Comparison of ENCODE assay signal across 10 cellular contexts in genomic region chr2:173401716-173402326, GRCh38. TPM values are rescaled to one million over a fixed set of nuclear protein-coding genes. Genes with fewer than 3 reads are reported as not detected.
DNase-seq lines count a peak whose midpoint lies in the region; ATAC-seq and TF ChIP-seq lines count a peak whose summit lies in the region.
"Had no signal": no experiment of that assay in that cellular context is flagged by ENCODE, and none has a peak within 500 bp of the region (broad histone marks: within the 10 kb centered on the region; RNA-seq: fewer than 3 reads in every experiment).

No MANE protein-coding gene starts in this region.

- H3K36me3 ChIP-seq in RWPE2 (ENCODE audit: low read depth) (no peaks in the 10 kb centered on the region), heart left ventricle (no peaks in the 10 kb centered on the region), subcutaneous abdominal adipose tissue (ENCODE audit: control insufficient read depth in 5 of 5, insufficient read depth in 5 of 5, low read length in 5 of 5) (no peaks in the 10 kb centered on the region)

- H3K4me1 ChIP-seq in RWPE2 (ENCODE audit: insufficient read depth, poor library complexity, severe bottlenecking) (no peaks in the 10 kb centered on the region), heart left ventricle (peaks cover 0 to 13% (median 0%) of the 10 kb centered on the region in 12 donors), subcutaneous abdominal adipose tissue (ENCODE audit: control insufficient read depth in 5 of 5, insufficient read depth in 5 of 5, low read length in 5 of 5) (peaks cover 0 to 8% (median 6%) of the 10 kb centered on the region in 5 donors)

- no peak overlapping the region for H3K27ac Mint-ChIP-seq in stimulated activated naive CD8-positive, alpha-beta T cell treated with anti-CD3 and anti-CD28 coated beads, Interleukin-15, amount 100 ng/mL, for 72 hours
- H3K27ac Mint-ChIP-seq in activated CD8-positive, alpha-beta memory T cell treated with anti-CD3 and anti-CD28 coated beads, Interleukin-2, amount 10 ng/mL, durations not matched to agents 7 days and 5 days, result no peak overlapping the region
- H3K27ac Mint-ChIP-seq: natural killer cell treated with Interleukin-12 subunit alpha and Interleukin-12 subunit beta and Interleukin-15 and Interleukin-18, amount 100 ng/mL, for 72 hours had no signal

- no peak for TF ChIP-seq POLR2A in heart left ventricle (IDR thresholded peaks at IDR 0.05)

- H3K27ac ChIP-seq in RWPE2 (ENCODE audit: poor library complexity, severe bottlenecking) (no peak overlapping the region), heart left ventricle (no peak overlapping the region), subcutaneous abdominal adipose tissue (ENCODE audit: low read depth, low read length) (no peak overlapping the region)
- H3K27ac ChIP-seq: 22Rv1 had no signal

- H3K4me3 ChIP-seq in RWPE2 (ENCODE audit: severe bottlenecking) (no peak overlapping the region), heart left ventricle (peak overlapping the region in 9 of 12 donors; percentile 21 to 41 (median 31)), subcutaneous abdominal adipose tissue (ENCODE audit: low read depth in 1 of 5, low read length in 5 of 5) (peak overlapping the region in 3 of 5 donors; percentile 13 to 36 (median 14))

- H3K4me3 Mint-ChIP-seq in stimulated activated naive CD8-positive, alpha-beta T cell treated with anti-CD3 and anti-CD28 coated beads, Interleukin-15, amount 100 ng/mL, for 72 hours, result no peak overlapping the region
- H3K4me3 Mint-ChIP-seq in activated CD8-positive, alpha-beta memory T cell treated with anti-CD3 and anti-CD28 coated beads, Interleukin-2, amount 10 ng/mL, durations not matched to agents 7 days and 5 days, result no peak overlapping the region
- H3K4me3 Mint-ChIP-seq: natural killer cell treated with Interleukin-12 subunit alpha and Interleukin-12 subunit beta and Interleukin-15 and Interleukin-18, amount 100 ng/mL, for 72 hours had no signal

- no peaks in the 10 kb centered on the region for H3K27me3 ChIP-seq in RWPE2 (ENCODE audit: insufficient read depth, poor library complexity, severe bottlenecking)
- H3K27me3 ChIP-seq in heart left ventricle, result peaks cover 0 to 57% (median 8%) of the 10 kb centered on the region in 9 donors
- peaks cover 14 to 55% (median 19%) of the 10 kb centered on the region in 5 donors for H3K27me3 ChIP-seq in subcutaneous abdominal adipose tissue (ENCODE audit: control insufficient read depth in 5 of 5, insufficient read depth in 4 of 5, low read length in 5 of 5)

- H3K9me3 ChIP-seq in RWPE2 (ENCODE audit: severe bottlenecking) (no peaks in the 10 kb centered on the region), heart left ventricle (no peaks in the 10 kb centered on the region), subcutaneous abdominal adipose tissue (ENCODE audit: control insufficient read depth in 5 of 5, low read length in 5 of 5) (no peaks in the 10 kb centered on the region)

- intact Hi-C loops in heart left ventricle (cut with DNase I), result loop anchor here (1.0 to 10.0 kb wide), 16 partner anchors 45 to 940 kb away; no protein-coding TSS in a partner anchor

- WGBS in heart left ventricle, 4 donors, result 12 to 19% (median 16%) methylated on average over 7 of the region's 7 CpGs

- CTCF ChIA-PET in activated CD8-positive, alpha-beta memory T cell treated with anti-CD3 and anti-CD28 coated beads, Interleukin-2, amount 10 ng/mL, durations not matched to agents 7 days and 5 days (lab: Charles Lee), result interaction anchor here (1.0 to 1.9 kb wide), 9 partner anchors 9 to 1145 kb away, joined by 3 to 13 read pairs (median 3); no protein-coding TSS in a partner anchor

- peaks cover 8% of the 10 kb centered on the region for H3K4me1 Mint-ChIP-seq in stimulated activated naive CD8-positive, alpha-beta T cell treated with anti-CD3 and anti-CD28 coated beads, Interleukin-15, amount 100 ng/mL, for 72 hours
- H3K4me1 Mint-ChIP-seq in activated CD8-positive, alpha-beta memory T cell treated with anti-CD3 and anti-CD28 coated beads, Interleukin-2, amount 10 ng/mL, durations not matched to agents 7 days and 5 days, result peaks cover 8% of the 10 kb centered on the region

- peak; percentile 24 for DNase-seq in DMS53 (lab: John Stamatoyannopoulos, UW)
- DNase-seq in DMS53 treated with DMSO at 0.1 percent for 48 hours (lab: John Stamatoyannopoulos, UW; ENCODE audit: unreplicated experiment), result no peak
- no peak for DNase-seq in RWPE2 (ENCODE audit: low spot score)
- DNase-seq in heart left ventricle, result no peak
- DNase-seq in stimulated activated naive CD8-positive, alpha-beta T cell treated with anti-CD3 and anti-CD28 coated beads, Interleukin-15, amount 100 ng/mL, for 72 hours, result no peak
- no peak for DNase-seq in NCI-H1048 (lab: John Stamatoyannopoulos, UW)
- DNase-seq in activated CD8-positive, alpha-beta memory T cell treated with anti-CD3 and anti-CD28 coated beads, Interleukin-2, amount 10 ng/mL, durations not matched to agents 7 days and 5 days, result no peak

- TF ChIP-seq CTCF in RWPE2 (IDR thresholded peaks at IDR 0.05; ENCODE audit: poor library complexity, severe bottlenecking), result no peak
- TF ChIP-seq CTCF in heart left ventricle (IDR thresholded peaks at IDR 0.05), result no peak

- no peak overlapping the region for H3K9ac ChIP-seq in subcutaneous abdominal adipose tissue (ENCODE audit: low read length in 5 of 5)

- ATAC-seq in RWPE2 (ENCODE audit: low read depth) (peak; percentile 53), heart left ventricle (peak in 2 of 4 donors; percentile 36 to 50)
- no peak for ATAC-seq in stimulated activated naive CD8-positive, alpha-beta T cell treated with anti-CD3 and anti-CD28 coated beads, Interleukin-15, amount 100 ng/mL, for 72 hours
- ATAC-seq in activated CD8-positive, alpha-beta memory T cell treated with anti-CD3 and anti-CD28 coated beads, Interleukin-2, amount 10 ng/mL, durations not matched to agents 7 days and 5 days, result no peak

- H3K9me3 Mint-ChIP-seq in stimulated activated naive CD8-positive, alpha-beta T cell treated with anti-CD3 and anti-CD28 coated beads, Interleukin-15, amount 100 ng/mL, for 72 hours, result no peaks in the 10 kb centered on the region
- H3K9me3 Mint-ChIP-seq in activated CD8-positive, alpha-beta memory T cell treated with anti-CD3 and anti-CD28 coated beads, Interleukin-2, amount 10 ng/mL, durations not matched to agents 7 days and 5 days (ENCODE audit: low read depth), result no peaks in the 10 kb centered on the region
- H3K9me3 Mint-ChIP-seq: natural killer cell treated with Interleukin-12 subunit alpha and Interleukin-12 subunit beta and Interleukin-15 and Interleukin-18, amount 100 ng/mL, for 72 hours had no signal

- no peaks in the 10 kb centered on the region for H3K36me3 Mint-ChIP-seq in activated CD8-positive, alpha-beta memory T cell treated with anti-CD3 and anti-CD28 coated beads, Interleukin-2, amount 10 ng/mL, durations not matched to agents 7 days and 5 days
- H3K36me3 Mint-ChIP-seq: natural killer cell treated with Interleukin-12 subunit alpha and Interleukin-12 subunit beta and Interleukin-15 and Interleukin-18, amount 100 ng/mL, for 72 hours had no signal

- H3K27me3 Mint-ChIP-seq in stimulated activated naive CD8-positive, alpha-beta T cell treated with anti-CD3 and anti-CD28 coated beads, Interleukin-15, amount 100 ng/mL, for 72 hours, result peaks cover 74% of the 10 kb centered on the region
- H3K27me3 Mint-ChIP-seq in activated CD8-positive, alpha-beta memory T cell treated with anti-CD3 and anti-CD28 coated beads, Interleukin-2, amount 10 ng/mL, durations not matched to agents 7 days and 5 days, result peaks cover 72% of the 10 kb centered on the region

RNA-seq across cellular contexts. Expression of gene CDCA7, which starts 47.1 kb away (rescaled TPM):
- total RNA-seq in heart left ventricle, result 1 to 10 TPM in 5 of 9 donors, under 1 TPM in 4; 0.12 to 3.7 (median 1.1) TPM
- polyA plus RNA-seq in heart left ventricle, result under 1 TPM; 0.37 to 0.65 TPM
- total RNA-seq in activated CD8-positive, alpha-beta memory T cell treated with anti-CD3 and anti-CD28 coated beads, Interleukin-2, amount 10 ng/mL, durations not matched to agents 7 days and 5 days, result 10 to 100 TPM; 74.4 to 89.0 TPM

Comparison
In these comparisons a context has a peak if more than half of its experiments do, and no peak if none do; other contexts are left out.
1. RNA of gene CDCA7, which starts 47.1 kb away (total RNA-seq): 74.4 to 89.0 TPM in activated CD8-positive, alpha-beta memory T cell treated with anti-CD3 and anti-CD28 coated beads, Interleukin-2, amount 10 ng/mL, durations not matched to agents 7 days and 5 days; 0.12 to 3.7 TPM in heart left ventricle; every median in the first group is over 10 times any median in the second.